13 cellular contexts compared by ENCODE assay signal in genomic region chr12:88388566-88389269, GRCh38.
DNase-seq lines count a peak whose midpoint lies in the region; ATAC-seq, FAIRE-seq and TF ChIP-seq lines count a peak whose summit lies in the region.
"Had no signal": no experiment of that assay in that cellular context is flagged by ENCODE, and none has a peak within 500 bp of the region (broad histone marks: within the 10 kb centered on the region; RNA-seq: fewer than 3 reads in every experiment).

No MANE protein-coding gene starts in this region.

- H3K9ac ChIP-seq in GM12878 (ENCODE audit: control insufficient read depth, insufficient read depth, low read length), result peak overlapping the region; percentile 19; the same call in 1 of the 2 replicates

- no peaks in the 10 kb centered on the region for H4K20me1 ChIP-seq in GM12878 (ENCODE audit: control insufficient read depth, insufficient read depth)

- peak overlapping the region; percentile 39 for H3K4me2 ChIP-seq in GM12878 (ENCODE audit: control insufficient read depth, insufficient read depth)

- peaks cover 1% of the 10 kb centered on the region for H3K9me3 Mint-ChIP-seq in CD4-positive, alpha-beta T cell
- no peaks in the 10 kb centered on the region for H3K9me3 Mint-ChIP-seq in glutamatergic neuron (ENCODE audit: unreplicated experiment)

- peak overlapping the region; percentile 68 for H3K27ac ChIP-seq in GM12878 (ENCODE audit: control insufficient read depth, insufficient read depth)
- no peak overlapping the region for H3K27ac ChIP-seq in CD4-positive, alpha-beta T cell (ENCODE audit: low read depth, low read length)
- H3K27ac ChIP-seq: skin epidermis had no signal

- peak; percentile 57 for ATAC-seq in GM21360 (IDR thresholded peaks at IDR 0.05; ENCODE audit: unreplicated experiment)
- peak; percentile 54 for ATAC-seq in HG03457 (IDR thresholded peaks at IDR 0.05; ENCODE audit: unreplicated experiment)
- ATAC-seq in GM12878, result peak; percentile 72
- ATAC-seq in CD4-positive, alpha-beta T cell (ENCODE audit: poor library complexity), result no peak
- no peak for ATAC-seq in left lobe of liver
- no peak for ATAC-seq in GM19452 (IDR thresholded peaks at IDR 0.05; ENCODE audit: unreplicated experiment)
- ATAC-seq: activated CD8-positive, alpha-beta T cell treated with anti-CD3 and anti-CD28 coated beads, Interleukin-2, amount 10 ng/mL, durations not matched to agents 7 days and 5 days; effector memory CD8-positive, alpha-beta T cell had no signal

- POLR2A ChIA-PET in GM12878 (lab: Charles Lee), result interaction anchor here (1.0 to 3.1 kb wide), 6 partner anchors 19 to 88 kb away, joined by 3 to 19 read pairs (median 4); no protein-coding TSS in a partner anchor
- POLR2A ChIA-PET in CD4-positive, alpha-beta T cell (lab: Charles Lee), result no interaction called here

- no peaks in the 10 kb centered on the region for H3K36me3 ChIP-seq in GM12878 (ENCODE audit: control insufficient read depth in 2 of 2, insufficient read depth in 2 of 2, low read length in 1 of 2)

- CTCF ChIA-PET in GM12878 (lab: Yijun Ruan, JAX), result interaction anchor here (0.7 to 1.7 kb wide), 7 partner anchors 43 to 242 kb away, joined by 3 to 6 read pairs (median 5); no protein-coding TSS in a partner anchor
- CTCF ChIA-PET in CD4-positive, alpha-beta T cell (lab: Charles Lee), result no interaction called here

- peaks cover 6% of the 10 kb centered on the region for H3K4me1 ChIP-seq in GM12878 (ENCODE audit: control insufficient read depth, insufficient read depth, low read length)

- in situ Hi-C loops in GM12878 (cut with MboI), result no loop called here

- no peak overlapping the region for H3K4me3 Mint-ChIP-seq in CD4-positive, alpha-beta T cell
- H3K4me3 Mint-ChIP-seq in glutamatergic neuron (ENCODE audit: unreplicated experiment), result no peak overlapping the region
- H3K4me3 Mint-ChIP-seq: activated CD8-positive, alpha-beta T cell treated with anti-CD3 and anti-CD28 coated beads, Interleukin-2, amount 10 ng/mL, durations not matched to agents 7 days and 5 days; effector memory CD8-positive, alpha-beta T cell had no signal

- no peaks in the 10 kb centered on the region for H3K9me3 ChIP-seq in GM12878 (replicated peaks; ENCODE audit: control insufficient read depth, insufficient read depth, low read length)
- H3K9me3 ChIP-seq in CD4-positive, alpha-beta T cell (ENCODE audit: control insufficient read depth, low read length), result no peaks in the 10 kb centered on the region

- no peaks in the 10 kb centered on the region for H3K36me3 Mint-ChIP-seq in CD4-positive, alpha-beta T cell (ENCODE audit: low read depth)
- no peaks in the 10 kb centered on the region for H3K36me3 Mint-ChIP-seq in glutamatergic neuron (ENCODE audit: unreplicated experiment)

- H3K79me2 ChIP-seq in GM12878 (ENCODE audit: control insufficient read depth, insufficient read depth, low read length), result no peaks in the 10 kb centered on the region

- peak in 1 of 2 experiments; percentile 70; a peak in 1 of 4 replicates for TF ChIP-seq EP300 in GM12878 (IDR thresholded peaks at IDR 0.05; ENCODE audit: borderline replicate concordance in 1 of 2, control insufficient read depth in 1 of 2, low read depth in 2 of 2, low read length in 2 of 2)

- intact Hi-C loops in GM12878 (cut with micrococcal nuclease; ENCODE audit: unreplicated experiment), result loop anchor here (1.0 to 10.0 kb wide), 2 partner anchors 89 to 354 kb away; a partner anchor contains a TSS
- intact Hi-C loops in CD4-positive, alpha-beta T cell (cut with DNase I, micrococcal nuclease), result no loop called here

- RAD21 ChIA-PET in GM12878 (lab: Charles Lee; ENCODE audit: unreplicated experiment), result interaction anchor here (1.1 to 2.8 kb wide), 7 partner anchors 28 to 243 kb away, joined by 3 to 32 read pairs (median 5); no protein-coding TSS in a partner anchor

- no peak for TF ChIP-seq RAD21 in GM12878 (IDR thresholded peaks at IDR 0.05; ENCODE audit: insufficient read depth, low read depth, low read length)

- no TSS peak for BruUV-seq in GM12878 (replicated peaks; lab: Mats Ljungman, UMichigan)

- TF ChIP-seq POLR2A in GM12878 (IDR thresholded peaks at IDR 0.05; ENCODE audit: low read depth, low read length), result no peak

- peak; percentile 49 for DNase-seq in AG10803 (ENCODE audit: low read depth)
- DNase-seq in GM12878 (ENCODE audit: low read depth, low spot score), result peak; percentile 59
- no peak for DNase-seq in CD4-positive, alpha-beta T cell
- no peak for DNase-seq in left lobe of liver (ENCODE audit: low spot score)
- no peak for DNase-seq in glutamatergic neuron
- DNase-seq: activated CD8-positive, alpha-beta T cell treated with anti-CD3 and anti-CD28 coated beads, Interleukin-2, amount 10 ng/mL, durations not matched to agents 7 days and 5 days; effector memory CD8-positive, alpha-beta T cell; midbrain; NCI-H748 treated with DMSO at 0.1 percent for 48 hours had no signal

- no peaks in the 10 kb centered on the region for H3K27me3 Mint-ChIP-seq in CD4-positive, alpha-beta T cell
- no peaks in the 10 kb centered on the region for H3K27me3 Mint-ChIP-seq in glutamatergic neuron (ENCODE audit: unreplicated experiment)
- H3K27me3 Mint-ChIP-seq: effector memory CD8-positive, alpha-beta T cell had no signal

- H3K4me3 ChIP-seq in AG10803 (ENCODE audit: low read length), result no peak overlapping the region
- H3K4me3 ChIP-seq in GM12878, result no peak overlapping the region
- H3K4me3 ChIP-seq: skin epidermis had no signal

- H3K27ac Mint-ChIP-seq in CD4-positive, alpha-beta T cell, result no peak overlapping the region
- no peak overlapping the region for H3K27ac Mint-ChIP-seq in glutamatergic neuron (ENCODE audit: unreplicated experiment)
- H3K27ac Mint-ChIP-seq: activated CD8-positive, alpha-beta T cell treated with anti-CD3 and anti-CD28 coated beads, Interleukin-2, amount 10 ng/mL, durations not matched to agents 7 days and 5 days; effector memory CD8-positive, alpha-beta T cell had no signal

- H3K27me3 ChIP-seq in GM12878 (replicated peaks in 1 of 2; ENCODE audit: control insufficient read depth in 2 of 2, insufficient read depth in 2 of 2, low read length in 1 of 2), result no peaks in the 10 kb centered on the region
- H3K27me3 ChIP-seq in CD4-positive, alpha-beta T cell (ENCODE audit: control insufficient read depth, insufficient read depth, low read length), result no peaks in the 10 kb centered on the region

- H2AFZ ChIP-seq in GM12878 (ENCODE audit: control insufficient read depth, low read depth, low read length), result peak overlapping the region; percentile 9

- no peak for TF ChIP-seq CTCF in AG10803 (conservative IDR thresholded peaks at IDR 0.05; ENCODE audit: low read length)
- no peak for TF ChIP-seq CTCF in GM12878 (IDR thresholded peaks at IDR 0.05 in 2 of 3, conservative IDR thresholded peaks at IDR 0.05 in 1 of 3; ENCODE audit: control insufficient read depth in 2 of 3, extremely low read depth in 1 of 3, insufficient read depth in 1 of 3, low read depth in 3 of 3, low read length in 3 of 3)
- TF ChIP-seq CTCF in CD4-positive, alpha-beta T cell (IDR thresholded peaks at IDR 0.05), result no peak
- TF ChIP-seq CTCF in glutamatergic neuron (IDR thresholded peaks at IDR 0.05; ENCODE audit: partially characterized antibody, unreplicated experiment), result no peak

- no peaks in the 10 kb centered on the region for H3K4me1 Mint-ChIP-seq in CD4-positive, alpha-beta T cell (ENCODE audit: low read depth)
- H3K4me1 Mint-ChIP-seq in glutamatergic neuron (ENCODE audit: low read depth, unreplicated experiment), result no peaks in the 10 kb centered on the region

- WGBS in GM12878 (ENCODE audit: insufficient coverage, insufficient replicate concordance, low lambda C conversion rate, missing lambda C conversion rate), result 0% methylated on average over 2 of the region's 2 CpGs

- no peak for FAIRE-seq in GM12878 (lab: Jason Lieb, UNC)

- SMC1A ChIA-PET in GM12878 (lab: Charles Lee; ENCODE audit: uncharacterized antibody, unreplicated experiment), result interaction anchor here (0.5 to 5.9 kb wide), 21 partner anchors 11 to 327 kb away, joined by 3 to 69 read pairs (median 4); no protein-coding TSS in a partner anchor

TF ChIP-seq in GM12878, 131 proteins besides CTCF, POLR2A, EP300 and RAD21 (continues in another document):
- peak; percentile 56; the same call in 1 of the 2 replicates for TF ChIP-seq DPF2 (IDR thresholded peaks at IDR 0.05)
- TF ChIP-seq ESRRA (IDR thresholded peaks at IDR 0.05; ENCODE audit: low read length), result no peak
- no peak for TF ChIP-seq STAT1 (conservative IDR thresholded peaks at IDR 0.05)
- TF ChIP-seq RELB (IDR thresholded peaks at IDR 0.05; ENCODE audit: low read depth), result peak; percentile 83
- TF ChIP-seq, protein P1, sequence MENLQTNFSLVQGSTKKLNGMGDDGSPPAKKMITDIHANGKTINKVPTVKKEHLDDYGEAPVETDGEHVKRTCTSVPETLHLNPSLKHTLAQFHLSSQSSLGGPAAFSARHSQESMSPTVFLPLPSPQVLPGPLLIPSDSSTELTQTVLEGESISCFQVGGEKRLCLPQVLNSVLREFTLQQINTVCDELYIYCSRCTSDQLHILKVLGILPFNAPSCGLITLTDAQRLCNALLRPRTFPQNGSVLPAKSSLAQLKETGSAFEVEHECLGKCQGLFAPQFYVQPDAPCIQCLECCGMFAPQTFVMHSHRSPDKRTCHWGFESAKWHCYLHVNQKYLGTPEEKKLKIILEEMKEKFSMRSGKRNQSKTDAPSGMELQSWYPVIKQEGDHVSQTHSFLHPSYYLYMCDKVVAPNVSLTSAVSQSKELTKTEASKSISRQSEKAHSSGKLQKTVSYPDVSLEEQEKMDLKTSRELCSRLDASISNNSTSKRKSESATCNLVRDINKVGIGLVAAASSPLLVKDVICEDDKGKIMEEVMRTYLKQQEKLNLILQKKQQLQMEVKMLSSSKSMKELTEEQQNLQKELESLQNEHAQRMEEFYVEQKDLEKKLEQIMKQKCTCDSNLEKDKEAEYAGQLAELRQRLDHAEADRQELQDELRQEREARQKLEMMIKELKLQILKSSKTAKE (IDR thresholded peaks at IDR 0.05; ENCODE audit: low read depth, poor library complexity, severe bottlenecking), result peak; percentile 68
- peak; percentile 66; the same call in 1 of the 2 replicates for TF ChIP-seq ATF7 (IDR thresholded peaks at IDR 0.05; ENCODE audit: low read depth)
- no peak for TF ChIP-seq RCOR1 (conservative IDR thresholded peaks at IDR 0.05; ENCODE audit: low read depth, low read length)

Comparison
In these comparisons a context has a peak if more than half of its experiments do, and no peak if none do; other contexts are left out.
1. DNase-seq: peak in AG10803 (single experiment) and GM12878 (single experiment); none in CD4-positive, alpha-beta T cell (0 of 10), left lobe of liver (single experiment) and glutamatergic neuron (single experiment).
2. ATAC-seq: peak in GM21360 (single experiment), HG03457 (single experiment) and GM12878 (single experiment); none in CD4-positive, alpha-beta T cell (single experiment), left lobe of liver (single experiment) and GM19452 (single experiment).